ENCODE assay signal across 15 cellular contexts in genomic region chr10:118472415-118472814, GRCh38.
DNase-seq lines count a peak whose midpoint lies in the region; ATAC-seq and TF ChIP-seq lines count a peak whose summit lies in the region.
"Had no signal": no experiment of that assay in that cellular context is flagged by ENCODE, and none has a peak within 500 bp of the region (broad histone marks: within the 10 kb centered on the region; RNA-seq: fewer than 3 reads in every experiment).

No MANE protein-coding gene starts in this region.

- TF ChIP-seq CTCF in brain microvascular endothelial cell (IDR thresholded peaks at IDR 0.05; ENCODE audit: low read depth, low read length, missing control alignments) (no peak), glutamatergic neuron (IDR thresholded peaks at IDR 0.05; ENCODE audit: partially characterized antibody, unreplicated experiment) (no peak), omental fat pad (IDR thresholded peaks at IDR 0.05) (no peak)

- H3K27me3 ChIP-seq in brain microvascular endothelial cell (replicated peaks): no peaks in the 10 kb centered on the region
- H3K27me3 ChIP-seq: Peyer's patch had no signal

- no peak overlapping the region for H3K4me3 ChIP-seq in brain microvascular endothelial cell (ENCODE audit: low read depth, low read length)
- H3K4me3 ChIP-seq: Peyer's patch had no signal

- ATAC-seq in HG03354 (IDR thresholded peaks at IDR 0.05; ENCODE audit: poor library complexity, severe bottlenecking, unreplicated experiment): no peak
- ATAC-seq in omental fat pad (ENCODE audit: low FRiP score): no peak
- ATAC-seq in HG03442 (IDR thresholded peaks at IDR 0.05; ENCODE audit: unreplicated experiment): no peak

- H3K4me3 Mint-ChIP-seq in glutamatergic neuron (ENCODE audit: unreplicated experiment): no peak overlapping the region
- H3K4me3 Mint-ChIP-seq: CD4-positive, alpha-beta memory T cell; H9 had no signal

- in situ Hi-C loops in brain microvascular endothelial cell (cut with HindIII; ENCODE audit: low pct_ligation_motif_present, low sequenced_read_pairs): no loop called here

- no peaks in the 10 kb centered on the region for H3K36me3 Mint-ChIP-seq in glutamatergic neuron (ENCODE audit: unreplicated experiment)
- H3K36me3 Mint-ChIP-seq: CD4-positive, alpha-beta memory T cell had no signal

- no peaks in the 10 kb centered on the region for H3K9me3 Mint-ChIP-seq in glutamatergic neuron (ENCODE audit: unreplicated experiment)
- H3K9me3 Mint-ChIP-seq: H9 had no signal

- no peak overlapping the region for H3K27ac ChIP-seq in brain microvascular endothelial cell
- H3K27ac ChIP-seq: Peyer's patch had no signal

- DNase-seq in ELR (ENCODE audit: low read depth): peak; percentile 81
- peak; percentile 43 for DNase-seq in LHCN-M2 (ENCODE audit: low read depth)
- peak; percentile 22 for DNase-seq in brain microvascular endothelial cell
- DNase-seq in kidney tubule cell (ENCODE audit: low spot score): peak; percentile 83
- DNase-seq in glutamatergic neuron: no peak
- DNase-seq in omental fat pad (ENCODE audit: low spot score): no peak
- DNase-seq: BE2C; CD4-positive, alpha-beta memory T cell; H9; NCI-H1105; NCI-H2029; Peyer's patch; SIG-M5 had no signal

- no peak overlapping the region for H3K27ac Mint-ChIP-seq in glutamatergic neuron (ENCODE audit: unreplicated experiment)
- H3K27ac Mint-ChIP-seq: CD4-positive, alpha-beta memory T cell; H9 had no signal

- H3K27me3 Mint-ChIP-seq in glutamatergic neuron (ENCODE audit: unreplicated experiment): peaks cover 3% of the 10 kb centered on the region

- no peaks in the 10 kb centered on the region for H3K4me1 Mint-ChIP-seq in glutamatergic neuron (ENCODE audit: low read depth, unreplicated experiment)
- H3K4me1 Mint-ChIP-seq: CD4-positive, alpha-beta memory T cell had no signal

- no peaks in the 10 kb centered on the region for H3K36me3 ChIP-seq in brain microvascular endothelial cell (replicated peaks)
- H3K36me3 ChIP-seq: BE2C, Peyer's patch had no signal

Comparison
In these comparisons a context has a peak if more than half of its experiments do, and no peak if none do; other contexts are left out.
1. DNase-seq: peak in ELR (single experiment), LHCN-M2 (single experiment), brain microvascular endothelial cell (single experiment) and kidney tubule cell (single experiment); none in glutamatergic neuron (single experiment) and omental fat pad (single experiment).